12 cellular contexts compared by ENCODE assay signal in the genomic region with DNA sequence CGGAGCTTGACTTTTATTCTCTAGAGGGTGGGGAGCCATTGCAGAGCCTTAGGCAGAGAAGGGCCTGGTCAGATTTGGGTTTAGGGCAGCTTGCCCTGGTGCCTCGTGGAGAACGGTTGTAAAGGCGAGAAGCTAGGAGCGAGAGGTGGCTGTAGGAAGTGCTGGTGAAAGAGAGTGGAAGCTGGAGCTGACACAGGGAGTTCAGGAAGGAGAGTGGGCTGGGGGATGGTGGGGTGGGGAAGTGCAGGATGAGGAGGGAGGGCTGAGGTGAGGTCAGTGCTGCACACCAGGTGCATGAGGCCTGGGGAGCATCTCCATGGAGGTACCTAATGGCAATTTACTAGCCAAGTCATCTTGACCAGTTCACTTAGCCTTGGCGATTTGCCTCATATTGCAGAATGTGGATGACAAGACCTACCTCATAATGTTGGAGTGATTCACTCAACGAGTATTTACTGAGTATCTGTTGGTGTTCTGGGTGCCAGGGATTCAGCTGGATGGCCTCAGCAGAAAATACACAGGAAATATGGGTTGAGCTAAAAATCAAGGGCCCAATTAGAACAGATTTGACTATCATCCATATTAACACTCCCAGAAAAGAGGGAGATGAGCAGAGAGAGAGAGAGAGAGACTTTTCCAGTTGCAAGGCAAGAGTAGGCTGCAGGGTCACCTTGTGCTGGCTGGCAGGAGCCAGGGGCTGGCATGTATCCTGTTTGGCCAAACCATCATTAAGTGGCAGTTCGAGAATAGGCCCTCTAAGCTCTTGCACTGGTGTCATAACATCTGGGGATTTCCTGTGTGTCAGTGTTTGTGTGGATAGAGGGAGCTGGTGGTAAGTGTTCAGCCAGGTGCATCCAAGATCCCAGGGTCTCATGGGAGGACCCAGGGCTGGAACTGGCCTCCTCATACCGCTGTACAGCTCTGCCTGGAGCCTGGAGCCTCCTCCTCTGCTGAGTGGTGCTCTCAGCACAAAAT. TPM values are rescaled to one million over a fixed set of nuclear protein-coding genes. Genes with fewer than 3 reads are reported as not detected.
DNase-seq lines count a peak whose midpoint lies in the region; ATAC-seq and TF ChIP-seq lines count a peak whose summit lies in the region.
"Had no signal": no experiment of that assay in that cellular context is flagged by ENCODE, and none has a peak within 500 bp of the region (broad histone marks: within the 10 kb centered on the region; RNA-seq: fewer than 3 reads in every experiment).

No MANE protein-coding gene starts in this region.

- ATAC-seq in GM21367 (IDR thresholded peaks at IDR 0.05; ENCODE audit: unreplicated experiment): no peak
- ATAC-seq: left colon had no signal

- H3K36me3 Mint-ChIP-seq in chondrocyte (ENCODE audit: low read depth): peaks cover 7% of the 10 kb centered on the region

- peaks cover 10% of the 10 kb centered on the region for H3K9me3 Mint-ChIP-seq in chondrocyte (ENCODE audit: low read depth)

- H3K27me3 Mint-ChIP-seq in chondrocyte (ENCODE audit: low read depth): peaks cover 9% of the 10 kb centered on the region

- DNase-seq in DMS153 treated with DMSO at 0.1 percent for 48 hours (lab: John Stamatoyannopoulos, UW; ENCODE audit: unreplicated experiment) (peak; percentile 35), NCI-H2029 (lab: John Stamatoyannopoulos, UW) (peak; percentile 79), chondrocyte (ENCODE audit: low spot score) (no peak), myocyte (ENCODE audit: low read depth) (peak; percentile 58), iPS-NIHi11 (ENCODE audit: low spot score) (no peak), GM10266 (ENCODE audit: extremely low spot score) (no peak), foreskin melanocyte (no peak)
- DNase-seq: left colon, sigmoid colon had no signal

- peak overlapping the region; percentile 25 for H3K27ac Mint-ChIP-seq in chondrocyte (ENCODE audit: unreplicated experiment)

- TF ChIP-seq CTCF in chondrocyte (IDR thresholded peaks at IDR 0.05) (no peak), GM10266 (IDR thresholded peaks at IDR 0.05; ENCODE audit: control insufficient read depth, insufficient read depth, low read depth, missing control alignments) (no peak)

- no peak overlapping the region for H3K4me3 Mint-ChIP-seq in chondrocyte (ENCODE audit: unreplicated experiment)

- no peaks in the 10 kb centered on the region for H3K4me1 Mint-ChIP-seq in chondrocyte (ENCODE audit: low read depth)

RNA-seq across cellular contexts. Expression of a gene that starts 44.4 kb away (rescaled TPM):
- total RNA-seq in chondrocyte (not detected in 3 replicates), myocyte (7.0 and 11.0 TPM in 2 replicates)
- 0.57 TPM for polyA plus RNA-seq in myocyte (2012)
- total RNA-seq: HT-29, NCI-H460 had no signal

Comparison
In these comparisons a context has a peak if more than half of its experiments do, and no peak if none do; other contexts are left out.
1. DNase-seq: peak in DMS153 treated with DMSO at 0.1 percent for 48 hours (single experiment), NCI-H2029 (single experiment) and myocyte (single experiment); none in chondrocyte (single experiment), iPS-NIHi11 (single experiment), GM10266 (single experiment) and foreskin melanocyte (single experiment).